8 cellular contexts compared by ENCODE assay signal in genomic region chr4:95549246-95550138, GRCh38. TPM values are rescaled to one million over a fixed set of nuclear protein-coding genes. Genes with fewer than 3 reads are reported as not detected.
A peak's percentile ranks its signal among the peaks of the same experiment; 100 is the strongest.
DNase-seq lines count a peak whose midpoint lies in the region; ATAC-seq and TF ChIP-seq lines count a peak whose summit lies in the region.

No MANE protein-coding gene starts in this region.

- POLR2A ChIA-PET in PC-3 (lab: Charles Lee; ENCODE audit: unreplicated experiment) = no interaction called here

- H3K36me3 Mint-ChIP-seq in activated T-cell treated with anti-CD3 and anti-CD28 coated beads, Interleukin-2, amount 50 U/mL, for 24 hours (ENCODE audit: low read depth) = no peaks in the 10 kb centered on the region
- H3K36me3 Mint-ChIP-seq in HFFc6 (ENCODE audit: low read depth) = no peaks in the 10 kb centered on the region

- no peak overlapping the region for H3K27ac ChIP-seq in PC-3 (ENCODE audit: low read length)
- H3K27ac ChIP-seq in colonic mucosa = peak overlapping the region; percentile 75
- H3K27ac ChIP-seq in left lung = peak overlapping the region; percentile 81 to 87

- H3K9me2 ChIP-seq in PC-3 (replicated peaks; ENCODE audit: low read length) = no peaks in the 10 kb centered on the region

- CTCF ChIA-PET in PC-3 (lab: Charles Lee) = no interaction called here

- intact Hi-C loops in PC-3 (cut with micrococcal nuclease) (loop anchor here (10.0 kb wide), 2 partner anchors 385 to 805 kb away; no protein-coding TSS in a partner anchor), colonic mucosa (cut with DNase I) (no loop called here), left lung (cut with DNase I) (no loop called here)

- DNase-seq in activated T-cell treated with anti-CD3 and anti-CD28 coated beads, Interleukin-2, amount 50 U/mL, for 24 hours = peak; percentile 37
- DNase-seq in activated T-cell treated with anti-CD3 and anti-CD28 coated beads, Interleukin-2, amount 50 U/mL, for 1 hour = no peak
- DNase-seq in PC-3 = no peak
- peak; percentile 50 for DNase-seq in colonic mucosa
- DNase-seq in left lung = peak in 1 of 2 donors; percentile 81
- DNase-seq in stimulated activated naive CD8-positive, alpha-beta T cell treated with anti-CD3 and anti-CD28 coated beads, Interleukin-15, Interleukin-2, amounts not matched to agents 100 U/mL and 50 U/mL, for 24 hours = peak; percentile 10
- no peak for DNase-seq in HFFc6

- H3K4me2 ChIP-seq in PC-3 (ENCODE audit: low read length) = peak overlapping the region; percentile 95

- H3K79me2 ChIP-seq in PC-3 (ENCODE audit: low read length) = no peaks in the 10 kb centered on the region

- H3K9me3 ChIP-seq in PC-3 (ENCODE audit: low read length) (no peaks in the 10 kb centered on the region), colonic mucosa (no peaks in the 10 kb centered on the region), left lung (no peaks in the 10 kb centered on the region)

- ATAC-seq in HG02678 (IDR thresholded peaks at IDR 0.05; ENCODE audit: unreplicated experiment) (peak; percentile 95), PC-3 (peak; percentile 52), left lung (peak; percentile 57)
- ATAC-seq in stimulated activated naive CD8-positive, alpha-beta T cell treated with anti-CD3 and anti-CD28 coated beads, Interleukin-15, Interleukin-2, amounts not matched to agents 100 U/mL and 50 U/mL, for 24 hours = peak; percentile 44

- H3K4me3 Mint-ChIP-seq in activated T-cell treated with anti-CD3 and anti-CD28 coated beads, Interleukin-2, amount 50 U/mL, for 24 hours = peak overlapping the region; percentile 74
- H3K4me3 Mint-ChIP-seq in HFFc6 = no peak overlapping the region

- H3K9ac ChIP-seq in PC-3 (ENCODE audit: low read length) (no peak overlapping the region), colonic mucosa (ENCODE audit: low read depth in 2 of 2, low read length in 2 of 2) (peak overlapping the region; percentile 28 to 51)

- no peaks in the 10 kb centered on the region for H3F3A ChIP-seq in PC-3 (ENCODE audit: low read length, unreplicated experiment)

- H3K36me3 ChIP-seq in PC-3 (ENCODE audit: low read depth, low read length) = no peaks in the 10 kb centered on the region
- no peaks in the 10 kb centered on the region for H3K36me3 ChIP-seq in colonic mucosa
- no peaks in the 10 kb centered on the region for H3K36me3 ChIP-seq in left lung

- H3K4me3 ChIP-seq in PC-3 (ENCODE audit: low read length) (peak overlapping the region; percentile 73), colonic mucosa (peak overlapping the region; percentile 48), left lung (peak overlapping the region; percentile 43 to 46)

- H3K27me3 Mint-ChIP-seq in activated T-cell treated with anti-CD3 and anti-CD28 coated beads, Interleukin-2, amount 50 U/mL, for 24 hours = peaks cover 62% of the 10 kb centered on the region
- peaks cover 5% of the 10 kb centered on the region for H3K27me3 Mint-ChIP-seq in HFFc6 (ENCODE audit: insufficient read depth)

- H3K9me3 Mint-ChIP-seq in activated T-cell treated with anti-CD3 and anti-CD28 coated beads, Interleukin-2, amount 50 U/mL, for 24 hours = no peaks in the 10 kb centered on the region
- peaks cover 17% of the 10 kb centered on the region for H3K9me3 Mint-ChIP-seq in HFFc6

- H3K27ac Mint-ChIP-seq in activated T-cell treated with anti-CD3 and anti-CD28 coated beads, Interleukin-2, amount 50 U/mL, for 24 hours = no peak overlapping the region
- no peak overlapping the region for H3K27ac Mint-ChIP-seq in HFFc6

- TF ChIP-seq CTCF in PC-3 (conservative IDR thresholded peaks at IDR 0.05; ENCODE audit: low read depth, low read length) = no peak
- no peak for TF ChIP-seq CTCF in colonic mucosa (IDR thresholded peaks at IDR 0.05)
- no peak for TF ChIP-seq CTCF in left lung (IDR thresholded peaks at IDR 0.05)
- TF ChIP-seq CTCF in HFFc6 (IDR thresholded peaks at IDR 0.05) = no peak

- no peaks in the 10 kb centered on the region for H4K20me1 ChIP-seq in PC-3 (ENCODE audit: low read length)

- H2AFZ ChIP-seq in PC-3 (ENCODE audit: low read length) = peak overlapping the region; percentile 72

- H3K4me1 ChIP-seq in PC-3 (ENCODE audit: insufficient read depth, low read length) (peaks cover 4% of the 10 kb centered on the region), colonic mucosa (no peaks in the 10 kb centered on the region), left lung (peaks cover 0 to 21% of the 10 kb centered on the region in 2 donors)

- peaks cover 47% of the 10 kb centered on the region for H3K27me3 ChIP-seq in PC-3 (ENCODE audit: low read length)
- H3K27me3 ChIP-seq in colonic mucosa = peaks cover 29% of the 10 kb centered on the region
- peaks cover 10 to 62% of the 10 kb centered on the region in 2 donors for H3K27me3 ChIP-seq in left lung

- H3K4me1 Mint-ChIP-seq in activated T-cell treated with anti-CD3 and anti-CD28 coated beads, Interleukin-2, amount 50 U/mL, for 24 hours (ENCODE audit: low read depth) = peaks cover 23% of the 10 kb centered on the region
- H3K4me1 Mint-ChIP-seq in HFFc6 (ENCODE audit: low read depth) = no peaks in the 10 kb centered on the region

- no TSS peak for BruUV-seq in PC-3 (replicated peaks; lab: Mats Ljungman, UMichigan)

RNA-seq across cellular contexts. Expression of gene UNC5C, which starts 0.7 kb away (rescaled TPM):
- total RNA-seq in PC-3 (2014; rRNA removed) (not detected in 2 replicates), colonic mucosa (1 to 10 TPM; 3.9 to 4.2 TPM), left lung (10 to 100 TPM in 1 of 2 donors, 1 to 10 TPM in 1; 9.0 to 14.4 TPM)
- total RNA-seq in HFFc6 (2021; fragmentation: NEBNext Ultra II Directional; extraction: Animal tissue kit (Norgen Biotek cat#: 25700)) = not detected

Comparison
In these comparisons a context has a peak if more than half of its experiments do, and no peak if none do; other contexts are left out.
1. DNase-seq: peak in activated T-cell treated with anti-CD3 and anti-CD28 coated beads, Interleukin-2, amount 50 U/mL, for 24 hours (single experiment), colonic mucosa (single experiment) and stimulated activated naive CD8-positive, alpha-beta T cell treated with anti-CD3 and anti-CD28 coated beads, Interleukin-15, Interleukin-2, amounts not matched to agents 100 U/mL and 50 U/mL, for 24 hours (single experiment); none in activated T-cell treated with anti-CD3 and anti-CD28 coated beads, Interleukin-2, amount 50 U/mL, for 1 hour (single experiment), PC-3 (single experiment) and HFFc6 (single experiment).
2. ATAC-seq: peak in every context shown above with its lines; median percentile 95 in HG02678; 57 in left lung; 52 in PC-3; 44 in stimulated activated naive CD8-positive, alpha-beta T cell treated with anti-CD3 and anti-CD28 coated beads, Interleukin-15, Interleukin-2, amounts not matched to agents 100 U/mL and 50 U/mL, for 24 hours.
3. Peak in every context shown above with its lines, with median percentiles within 50 percentile points of each other: H3K4me3 ChIP-seq.